16 cellular contexts compared by ENCODE assay signal in genomic region chr11:90846628-90847027, GRCh38.
DNase-seq lines count a peak whose midpoint lies in the region; ATAC-seq and TF ChIP-seq lines count a peak whose summit lies in the region.
"Had no signal": no experiment of that assay in that cellular context is flagged by ENCODE, and none has a peak within 500 bp of the region (broad histone marks: within the 10 kb centered on the region; RNA-seq: fewer than 3 reads in every experiment).

No MANE protein-coding gene starts in this region.

- no TSS peak for BruUV-seq in PC-9 (replicated peaks; lab: Mats Ljungman, UMichigan)

- no peak overlapping the region for H4K91ac ChIP-seq in trophoblast cell (ENCODE audit: low read depth, low read length)

- H2AK5ac ChIP-seq in trophoblast cell (ENCODE audit: low read length): no peak overlapping the region

- H3K27me3 ChIP-seq in BE2C: no peaks in the 10 kb centered on the region
- H3K27me3 ChIP-seq in PC-9 (ENCODE audit: insufficient read depth, low read depth): no peaks in the 10 kb centered on the region
- H3K27me3 ChIP-seq in trophoblast cell (ENCODE audit: insufficient read depth, low read length): no peaks in the 10 kb centered on the region
- H3K27me3 ChIP-seq: BLaER1 had no signal

- H3K79me2 ChIP-seq in PC-9 (ENCODE audit: low read depth) (no peaks in the 10 kb centered on the region), trophoblast cell (ENCODE audit: control insufficient read depth, insufficient read depth, low read length, poor library complexity) (no peaks in the 10 kb centered on the region)

- ATAC-seq in GM21786 (IDR thresholded peaks at IDR 0.05; ENCODE audit: unreplicated experiment): no peak
- no peak for ATAC-seq in HG02798 (IDR thresholded peaks at IDR 0.05; ENCODE audit: poor library complexity, unreplicated experiment)
- ATAC-seq: A549, HepG2 had no signal

- CTCF ChIA-PET in PC-9 (lab: Charles Lee): no interaction called here

- H3K18ac ChIP-seq in trophoblast cell (ENCODE audit: low read length): no peak overlapping the region

- H4K8ac ChIP-seq in trophoblast cell (ENCODE audit: low read depth, low read length): no peak overlapping the region

- H3K79me1 ChIP-seq in trophoblast cell (ENCODE audit: low read length): no peaks in the 10 kb centered on the region

- intact Hi-C loops in PC-9 (cut with micrococcal nuclease; ENCODE audit: unreplicated experiment): no loop called here

- DNase-seq in BE2C (peak; percentile 31), NCI-H1048 (lab: John Stamatoyannopoulos, UW) (peak; percentile 22), PC-9 (no peak), trophoblast cell (peak; percentile 54 to 68)
- DNase-seq: AML-193; CD4-positive, alpha-beta memory T cell; DMS153; DMS79; GDM1; GOT3; H9 had no signal

- H3K4me1 ChIP-seq in BE2C (peaks cover 4% of the 10 kb centered on the region; the same call in 1 of the 2 replicates), PC-9 (replicated peaks; ENCODE audit: insufficient read depth) (no peaks in the 10 kb centered on the region; the same call in 1 of the 2 replicates), trophoblast cell (ENCODE audit: control insufficient read depth in 1 of 2, insufficient read depth in 2 of 2, low read length in 2 of 2) (no peaks in the 10 kb centered on the region)
- H3K4me1 ChIP-seq: BLaER1 had no signal

- H3K9ac ChIP-seq in trophoblast cell (ENCODE audit: low read length): no peak overlapping the region
- H3K9ac ChIP-seq: BLaER1 had no signal

- no peak overlapping the region for H2BK12ac ChIP-seq in trophoblast cell (ENCODE audit: low read length)

- H2BK5ac ChIP-seq in trophoblast cell (ENCODE audit: low read depth, low read length, poor library complexity): no peak overlapping the region

- H3F3A ChIP-seq in PC-9 (ENCODE audit: insufficient read depth, low read depth): 0 out of 2 replicates have a peak, but pooled peaks cover 5% of the 10 kb centered on the region

- H2AFZ ChIP-seq in PC-9 (peak overlapping the region; percentile 67), trophoblast cell (ENCODE audit: insufficient read depth, low read length, poor library complexity) (no peak overlapping the region)

- POLR2A ChIA-PET in PC-9 (lab: Charles Lee; ENCODE audit: unreplicated experiment): no interaction called here

- H3K14ac ChIP-seq in trophoblast cell (ENCODE audit: low read length): no peak overlapping the region

- no peaks in the 10 kb centered on the region for H3K36me3 ChIP-seq in BE2C
- no peaks in the 10 kb centered on the region for H3K36me3 ChIP-seq in PC-9 (ENCODE audit: low read depth)
- no peaks in the 10 kb centered on the region for H3K36me3 ChIP-seq in trophoblast cell (ENCODE audit: control insufficient read depth in 1 of 2, insufficient read depth in 2 of 2, low read length in 2 of 2)
- H3K36me3 ChIP-seq: BLaER1 had no signal

- H4K20me1 ChIP-seq in PC-9 (ENCODE audit: insufficient read depth): no peaks in the 10 kb centered on the region
- H4K20me1 ChIP-seq: BLaER1 had no signal

- H3K4ac ChIP-seq in trophoblast cell (ENCODE audit: low read depth, low read length): no peak overlapping the region

- TF ChIP-seq CTCF in BE2C (IDR thresholded peaks at IDR 0.05; ENCODE audit: low read depth, low read length) (no peak), PC-9 (conservative IDR thresholded peaks at IDR 0.05) (no peak)

- H3K4me2 ChIP-seq in PC-9 (no peak overlapping the region), trophoblast cell (ENCODE audit: low read length) (no peak overlapping the region)
- H3K4me2 ChIP-seq: A549, BLaER1 had no signal

- no peak overlapping the region for H4K12ac ChIP-seq in trophoblast cell (ENCODE audit: low read depth, low read length)

- H3K23ac ChIP-seq in trophoblast cell (ENCODE audit: low read length): no peak overlapping the region

- 100% methylated on average over 1 of the region's 3 CpGs for WGBS in trophoblast cell (ENCODE audit: extremely low coverage, insufficient coverage, insufficient read length)

- H3K27ac ChIP-seq in PC-9 (no peak overlapping the region), trophoblast cell (ENCODE audit: low read depth, low read length) (no peak overlapping the region)
- H3K27ac ChIP-seq: A549, BLaER1 had no signal

- H2BK120ac ChIP-seq in trophoblast cell (ENCODE audit: insufficient read depth, low read length, poor library complexity): no peak overlapping the region

- no peaks in the 10 kb centered on the region for H3K9me3 ChIP-seq in BE2C
- no peaks in the 10 kb centered on the region; the same call in 1 of the 2 replicates for H3K9me3 ChIP-seq in PC-9 (ENCODE audit: insufficient read depth, low read depth)
- no peaks in the 10 kb centered on the region for H3K9me3 ChIP-seq in trophoblast cell (ENCODE audit: insufficient read depth, low read depth, low read length)
- H3K9me3 ChIP-seq: A549, BLaER1 had no signal

- H3K4me3 ChIP-seq in BE2C (ENCODE audit: low read depth, low read length) (no peak overlapping the region), PC-9 (no peak overlapping the region), trophoblast cell (ENCODE audit: low read depth, low read length) (no peak overlapping the region)
- H3K4me3 ChIP-seq: A549, BLaER1 had no signal

- H3K9me2 ChIP-seq in PC-9 (ENCODE audit: insufficient read depth): no peaks in the 10 kb centered on the region

Comparison
In these comparisons a context has a peak if more than half of its experiments do, and no peak if none do; other contexts are left out.
1. DNase-seq: peak in BE2C (single experiment), NCI-H1048 (single experiment) and trophoblast cell (2 of 2); none in PC-9 (0 of 2).